ENCODE assay signal across 16 cellular contexts in the genomic region with DNA sequence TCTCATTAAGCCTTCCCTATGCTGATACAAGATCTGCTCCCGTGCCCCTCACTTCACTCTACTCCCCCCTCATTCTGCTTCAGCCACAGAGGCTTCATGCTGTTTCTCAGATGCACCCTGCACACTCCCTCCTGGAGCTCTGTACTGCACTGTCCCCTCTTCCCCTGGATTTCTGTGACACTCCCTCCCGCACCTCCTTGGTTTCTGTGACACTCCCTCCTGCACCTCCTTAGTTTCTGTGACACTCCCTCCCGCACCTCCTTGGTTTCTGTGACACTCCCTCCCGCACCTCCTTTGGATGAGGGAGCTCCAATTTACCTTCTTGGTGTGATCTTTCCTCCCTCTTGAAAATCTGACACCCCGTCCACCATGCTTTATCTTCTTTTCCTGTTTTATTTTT. TPM values are rescaled to one million over a fixed set of nuclear protein-coding genes. Genes with fewer than 3 reads are reported as not detected.
A peak's percentile ranks its signal among the peaks of the same experiment; 100 is the strongest.
DNase-seq lines count a peak whose midpoint lies in the region; ATAC-seq and TF ChIP-seq lines count a peak whose summit lies in the region.
"Had no signal": no experiment of that assay in that cellular context is flagged by ENCODE, and none has a peak within 500 bp of the region (broad histone marks: within the 10 kb centered on the region; RNA-seq: fewer than 3 reads in every experiment).

No MANE protein-coding gene starts in this region.

- H3K79me2 ChIP-seq in osteoblast (ENCODE audit: insufficient read depth, low read length), result no peaks in the 10 kb centered on the region

- H3K36me3 Mint-ChIP-seq in activated naive CD4-positive, alpha-beta T cell treated with anti-CD3 and anti-CD28 coated beads, Interleukin-2, amount 50 U/mL, for 72 hours, result peaks cover 0 to 8% of the 10 kb centered on the region in 2 donors
- H3K36me3 Mint-ChIP-seq in CD4-positive, alpha-beta T cell (ENCODE audit: low read depth), result peaks cover 85% of the 10 kb centered on the region

- DNase-seq in activated naive CD4-positive, alpha-beta T cell treated with anti-CD3 and anti-CD28 coated beads, Interleukin-2, amount 50 U/mL, for 72 hours (ENCODE audit: low spot score in 2 of 2), result no peak
- no peak for DNase-seq in activated naive CD4-positive, alpha-beta T cell treated with Interleukin-2 at 50 U/mL for 16 hours
- DNase-seq in osteoblast (ENCODE audit: insufficient read length, low spot score, missing footprints) (peak; percentile 53), erythroblast (lab: John Stamatoyannopoulos, UW) (no peak)
- no peak for DNase-seq in CD4-positive, alpha-beta T cell
- DNase-seq: ACHN; CD4-positive, CD25-positive, alpha-beta regulatory T cell; DMS79 had no signal

- H2AFZ ChIP-seq in osteoblast (ENCODE audit: low read length), result no peak overlapping the region

- POLR2A ChIA-PET in CD4-positive, alpha-beta T cell (lab: Charles Lee), result no interaction called here

- intact Hi-C loops in CD4-positive, alpha-beta T cell (cut with DNase I, micrococcal nuclease), result no loop called here

- H3K36me3 ChIP-seq in esophagus (ENCODE audit: control insufficient read depth in 2 of 2, insufficient read depth in 2 of 2, low read length in 1 of 2), result peaks cover 10 to 19% of the 10 kb centered on the region in 2 donors
- H3K36me3 ChIP-seq in osteoblast (ENCODE audit: insufficient read depth, low read length), result no peaks in the 10 kb centered on the region

- no peak for TF ChIP-seq POLR2A in erythroblast (IDR thresholded peaks at IDR 0.05; ENCODE audit: low read length)

- no peak for ATAC-seq in activated naive CD4-positive, alpha-beta T cell treated with anti-CD3 and anti-CD28 coated beads, Interleukin-2, amount 50 U/mL, for 72 hours
- no peak for ATAC-seq in GM19324 (IDR thresholded peaks at IDR 0.05; ENCODE audit: low FRiP score, unreplicated experiment)
- no peak for ATAC-seq in CD4-positive, alpha-beta T cell (ENCODE audit: poor library complexity)
- ATAC-seq: GM12878 had no signal

- no peaks in the 10 kb centered on the region for H4K20me1 ChIP-seq in osteoblast (ENCODE audit: insufficient read depth, low read length)

- no peak for TF ChIP-seq CTCF in osteoblast (IDR thresholded peaks at IDR 0.05; ENCODE audit: extremely low read depth, low read depth, low read length)
- no peak for TF ChIP-seq CTCF in CD4-positive, alpha-beta T cell (IDR thresholded peaks at IDR 0.05)

- H3K27me3 Mint-ChIP-seq in CD4-positive, alpha-beta T cell, result no peaks in the 10 kb centered on the region
- H3K27me3 Mint-ChIP-seq: CD4-positive, CD25-positive, alpha-beta regulatory T cell had no signal

- no peaks in the 10 kb centered on the region for H3K9me3 ChIP-seq in esophagus (ENCODE audit: control insufficient read depth in 2 of 2, insufficient read depth in 1 of 2, low read depth in 1 of 2, low read length in 1 of 2)
- no peaks in the 10 kb centered on the region for H3K9me3 ChIP-seq in osteoblast (ENCODE audit: low read depth, low read length)
- H3K9me3 ChIP-seq in CD4-positive, alpha-beta T cell (ENCODE audit: control insufficient read depth, low read length), result no peaks in the 10 kb centered on the region
- H3K9me3 ChIP-seq: BLaER1 treated with 17β-estradiol and CSF1 and Interleukin-3, amounts not matched to agents 10 nM and 100 nM; HAP-1 had no signal

- no peak overlapping the region for H3K4me2 ChIP-seq in osteoblast (ENCODE audit: insufficient read depth, low read length)
- H3K4me2 ChIP-seq: BLaER1 treated with 17β-estradiol and CSF1 and Interleukin-3, amounts not matched to agents 10 nM and 100 nM had no signal

- CTCF ChIA-PET in CD4-positive, alpha-beta T cell (lab: Charles Lee), result no interaction called here

- 82 to 85% methylated on average over 5 of the region's 5 CpGs for WGBS in esophagus, 2 donors

- H3K27me3 ChIP-seq in esophagus (ENCODE audit: control insufficient read depth in 1 of 2, insufficient read depth in 2 of 2, low read length in 2 of 2), result no peaks in the 10 kb centered on the region
- no peaks in the 10 kb centered on the region for H3K27me3 ChIP-seq in osteoblast (ENCODE audit: insufficient read depth, low read length)
- no peaks in the 10 kb centered on the region for H3K27me3 ChIP-seq in CD4-positive, alpha-beta T cell (ENCODE audit: control insufficient read depth, insufficient read depth, low read length)
- H3K27me3 ChIP-seq: BLaER1 treated with 17β-estradiol and CSF1 and Interleukin-3, amounts not matched to agents 10 nM and 100 nM had no signal

- H3K4me3 Mint-ChIP-seq in CD4-positive, alpha-beta T cell, result no peak overlapping the region
- H3K4me3 Mint-ChIP-seq: CD4-positive, CD25-positive, alpha-beta regulatory T cell had no signal

- no peaks in the 10 kb centered on the region for H3K4me1 Mint-ChIP-seq in CD4-positive, alpha-beta T cell (ENCODE audit: low read depth)
- H3K4me1 Mint-ChIP-seq: CD4-positive, CD25-positive, alpha-beta regulatory T cell had no signal

- peak overlapping the region; percentile 32 to 66 for H3K27ac Mint-ChIP-seq in activated naive CD4-positive, alpha-beta T cell treated with anti-CD3 and anti-CD28 coated beads, Interleukin-2, amount 50 U/mL, for 72 hours
- H3K27ac Mint-ChIP-seq in CD4-positive, alpha-beta T cell, result no peak overlapping the region

- no peaks in the 10 kb centered on the region for H3K9me3 Mint-ChIP-seq in activated naive CD4-positive, alpha-beta T cell treated with anti-CD3 and anti-CD28 coated beads, Interleukin-2, amount 50 U/mL, for 72 hours
- no peaks in the 10 kb centered on the region for H3K9me3 Mint-ChIP-seq in CD4-positive, alpha-beta T cell
- H3K9me3 Mint-ChIP-seq: CD4-positive, CD25-positive, alpha-beta regulatory T cell had no signal

- H3K4me1 ChIP-seq in esophagus (ENCODE audit: control insufficient read depth in 2 of 2, insufficient read depth in 2 of 2, low read length in 1 of 2), result peaks cover 0 to 23% of the 10 kb centered on the region in 2 donors
- H3K4me1 ChIP-seq in osteoblast (ENCODE audit: insufficient read depth, low read length), result no peaks in the 10 kb centered on the region
- H3K4me1 ChIP-seq: HAP-1 had no signal

- H3K27ac ChIP-seq in esophagus (ENCODE audit: low read depth in 2 of 2, low read length in 1 of 2), result peak overlapping the region; percentile 32 to 85
- H3K27ac ChIP-seq in osteoblast (ENCODE audit: low read depth, low read length), result no peak overlapping the region
- H3K27ac ChIP-seq in CD4-positive, alpha-beta T cell (ENCODE audit: low read depth, low read length), result no peak overlapping the region
- H3K27ac ChIP-seq: BLaER1 treated with 17β-estradiol and CSF1 and Interleukin-3, amounts not matched to agents 10 nM and 100 nM; HL-60 had no signal

- H3K4me3 ChIP-seq in esophagus (ENCODE audit: low read depth in 1 of 2, low read length in 2 of 2), result no peak overlapping the region
- no peak overlapping the region for H3K4me3 ChIP-seq in osteoblast (ENCODE audit: insufficient read depth, low read length)
- H3K4me3 ChIP-seq: BLaER1 treated with 17β-estradiol and CSF1 and Interleukin-3, amounts not matched to agents 10 nM and 100 nM; GM12878; HAP-1 had no signal

RNA-seq across cellular contexts. Expression of a gene that starts 28.2 kb away (rescaled TPM):
- total RNA-seq in activated naive CD4-positive, alpha-beta T cell treated with anti-CD3 and anti-CD28 coated beads, Interleukin-2, amount 50 U/mL, for 72 hours, result 100 to 1,000 TPM in 1 of 2 donors, 10 to 100 TPM in 1; 57.3 to 131 TPM
- 10 to 100 TPM; 49.5 to 59.9 TPM for polyA plus RNA-seq in esophagus
- total RNA-seq in osteoblast, result 5.6 and 5.8 TPM in 2 replicates
- 10 to 100 TPM; 17.7 to 22.2 TPM for total RNA-seq in CD4-positive, alpha-beta T cell
- total RNA-seq: A172, G401 had no signal

Comparison
In these comparisons a context has a peak if more than half of its experiments do, and no peak if none do; other contexts are left out.
1. H3K27ac ChIP-seq: peak in esophagus (2 of 2); none in osteoblast (single experiment) and CD4-positive, alpha-beta T cell (single experiment).